In the genomic region with DNA sequence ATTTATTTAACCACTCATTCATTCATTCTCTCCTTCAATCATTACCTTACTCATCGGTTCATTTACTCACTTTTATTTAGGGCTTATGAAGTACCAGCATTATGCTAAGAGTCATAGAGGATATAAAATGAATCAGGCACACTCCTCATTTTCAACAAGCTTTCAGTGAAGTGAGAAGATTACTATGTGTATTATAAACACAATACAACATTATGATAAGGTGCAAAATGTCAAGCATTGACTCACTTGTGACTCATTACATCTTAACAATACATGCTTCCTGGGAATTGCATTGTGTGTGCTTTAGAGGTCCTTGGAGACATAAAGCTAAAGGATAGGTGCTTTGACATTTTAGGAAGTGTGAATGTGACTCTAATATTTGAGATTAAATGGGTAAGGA, we compare ENCODE assay signal across 20 cellular contexts.
A peak's percentile ranks its signal among the peaks of the same experiment; 100 is the strongest.
DNase-seq lines count a peak whose midpoint lies in the region; ATAC-seq, FAIRE-seq and TF ChIP-seq lines count a peak whose summit lies in the region.
"Had no signal": no experiment of that assay in that cellular context is flagged by ENCODE, and none has a peak within 500 bp of the region (broad histone marks: within the 10 kb centered on the region; RNA-seq: fewer than 3 reads in every experiment).

No MANE protein-coding gene starts in this region.

- ATAC-seq in left lung = peak; percentile 44
- no peak for ATAC-seq in GM18498 (IDR thresholded peaks at IDR 0.05; ENCODE audit: unreplicated experiment)
- ATAC-seq: CD8-positive, alpha-beta T cell; left lobe of liver; stimulated activated naive CD8-positive, alpha-beta T cell treated with anti-CD3 and anti-CD28 coated beads, Interleukin-15, Interleukin-2, amounts not matched to agents 100 U/mL and 50 U/mL, for 24 hours had no signal

- no peaks in the 10 kb centered on the region for H3K79me2 ChIP-seq in GM23248 (ENCODE audit: insufficient read depth)

- H3K4me2 ChIP-seq in GM23248 (ENCODE audit: unreplicated experiment) = no peak overlapping the region

- TF ChIP-seq POLR2A in thyroid gland (IDR thresholded peaks at IDR 0.05) = no peak

- DNase-seq in GM23248 (peak; percentile 30), NCI-H226 (peak; percentile 72), bronchial epithelial cell (ENCODE audit: low read depth) (peak; percentile 95), left lung (no peak), cardiac septum (ENCODE audit: low spot score) (no peak), thyroid gland (no peak)
- no peak for DNase-seq in effector CD8-positive, alpha-beta T cell (lab: John Stamatoyannopoulos, UW)
- DNase-seq: activated CD4-positive, alpha-beta T cell treated with anti-CD3 and anti-CD28 coated beads, Interleukin-2, amount 10 ng/mL, durations not matched to agents 24 days and 14 days; CD8-positive, alpha-beta T cell; central memory CD4-positive, alpha-beta T cell; DMS79 treated with DMSO at 0.1 percent for 48 hours; H9; NCI-H526 treated with DMSO at 0.1 percent for 48 hours; SHP77 treated with DMSO at 0.1 percent for 48 hours; stimulated activated naive CD8-positive, alpha-beta T cell treated with anti-CD3 and anti-CD28 coated beads, Interleukin-15, Interleukin-2, amounts not matched to agents 100 U/mL and 50 U/mL, for 24 hours had no signal

- no peaks in the 10 kb centered on the region for H3K9me3 ChIP-seq in GM23248 (ENCODE audit: low read depth)
- no peaks in the 10 kb centered on the region for H3K9me3 ChIP-seq in left lung
- no peaks in the 10 kb centered on the region for H3K9me3 ChIP-seq in thyroid gland
- H3K9me3 ChIP-seq: esophagus muscularis mucosa had no signal

- no peaks in the 10 kb centered on the region for H4K20me1 ChIP-seq in GM23248 (ENCODE audit: insufficient read depth)

- peak; percentile 18 for FAIRE-seq in bronchial epithelial cell (lab: Jason Lieb, UNC)

- H3F3A ChIP-seq in GM23248 (ENCODE audit: insufficient read depth) = no peaks in the 10 kb centered on the region

- TF ChIP-seq CTCF in bronchial epithelial cell (IDR thresholded peaks at IDR 0.05; ENCODE audit: insufficient read depth, low read length, severe bottlenecking) (no peak), left lung (IDR thresholded peaks at IDR 0.05) (no peak), thyroid gland (IDR thresholded peaks at IDR 0.05) (no peak)

- in situ Hi-C loops in GM23248 (cut with MboI) = no loop called here

- no peak overlapping the region for H3K27ac ChIP-seq in GM23248
- no peak overlapping the region for H3K27ac ChIP-seq in left lung
- no peak overlapping the region for H3K27ac ChIP-seq in thyroid gland
- H3K27ac ChIP-seq: esophagus muscularis mucosa, skin epidermis, tibial nerve had no signal

- no peak overlapping the region for H3K9ac ChIP-seq in GM23248

- H3K9me2 ChIP-seq in GM23248 (ENCODE audit: insufficient read depth) = no peaks in the 10 kb centered on the region

- no peaks in the 10 kb centered on the region for H3K36me3 ChIP-seq in GM23248 (ENCODE audit: low read depth)
- no peaks in the 10 kb centered on the region for H3K36me3 ChIP-seq in bronchial epithelial cell (ENCODE audit: control insufficient read depth, insufficient read depth, low read length)
- H3K36me3 ChIP-seq in left lung = no peaks in the 10 kb centered on the region
- H3K36me3 ChIP-seq in thyroid gland = no peaks in the 10 kb centered on the region
- H3K36me3 ChIP-seq: esophagus muscularis mucosa, tibial nerve had no signal

- H3K4me3 ChIP-seq in GM23248 (no peak overlapping the region), bronchial epithelial cell (ENCODE audit: low read depth, low read length) (no peak overlapping the region), left lung (no peak overlapping the region), thyroid gland (replicated peaks in 1 of 3) (no peak overlapping the region)
- H3K4me3 ChIP-seq: esophagus muscularis mucosa, skin epidermis, tibial nerve had no signal

- no peak overlapping the region for H2AFZ ChIP-seq in GM23248

- WGBS in GM23248 (ENCODE audit: low coverage in 1 of 2, low lambda C conversion rate in 2 of 2, missing lambda C conversion rate in 2 of 2), 2 experiments = 29 to 44% methylated on average over 1 of the region's 1 CpG
- 93 to 96% methylated on average over 1 of the region's 1 CpG for WGBS in thyroid gland, 2 donors

- no peaks in the 10 kb centered on the region for H3K27me3 ChIP-seq in GM23248 (replicated peaks; ENCODE audit: insufficient read depth)
- no peaks in the 10 kb centered on the region for H3K27me3 ChIP-seq in bronchial epithelial cell (ENCODE audit: control insufficient read depth, insufficient read depth, low read length)
- no peaks in the 10 kb centered on the region for H3K27me3 ChIP-seq in left lung
- H3K27me3 ChIP-seq in thyroid gland = no peaks in the 10 kb centered on the region
- H3K27me3 ChIP-seq: esophagus muscularis mucosa, tibial nerve had no signal

- no peaks in the 10 kb centered on the region for H3K4me1 ChIP-seq in GM23248 (ENCODE audit: insufficient read depth)
- no peaks in the 10 kb centered on the region for H3K4me1 ChIP-seq in left lung
- H3K4me1 ChIP-seq in thyroid gland = no peaks in the 10 kb centered on the region
- H3K4me1 ChIP-seq: esophagus muscularis mucosa, tibial nerve had no signal

- intact Hi-C loops in left lung (cut with DNase I) (no loop called here), cardiac septum (cut with DNase I) (no loop called here), thyroid gland (cut with DNase I) (no loop called here)

Comparison
In these comparisons a context has a peak if more than half of its experiments do, and no peak if none do; other contexts are left out.
1. DNase-seq: peak in GM23248 (single experiment), NCI-H226 (single experiment) and bronchial epithelial cell (single experiment); none in left lung (0 of 2), cardiac septum (single experiment), effector CD8-positive, alpha-beta T cell (single experiment) and thyroid gland (0 of 2).